In the genomic region with DNA sequence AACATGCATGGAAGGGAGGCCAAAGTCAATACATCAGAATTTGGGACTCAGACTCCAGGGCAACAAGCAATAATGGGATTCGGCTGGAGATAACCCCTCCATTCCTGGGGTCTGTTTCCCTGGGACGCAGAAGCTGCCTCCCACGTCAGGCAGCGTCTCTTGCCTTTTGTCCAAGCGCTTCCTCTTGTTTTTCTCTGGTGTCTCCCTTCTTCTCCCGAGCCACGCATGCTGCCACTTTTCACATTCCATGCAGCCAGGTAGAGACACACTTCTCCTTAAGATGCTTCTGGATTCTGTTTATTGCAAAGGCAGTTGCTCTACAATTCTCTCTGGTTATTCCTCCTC, we compare ENCODE assay signal across 21 cellular contexts.
A peak's percentile ranks its signal among the peaks of the same experiment; 100 is the strongest.
DNase-seq lines count a peak whose midpoint lies in the region; ATAC-seq, FAIRE-seq and TF ChIP-seq lines count a peak whose summit lies in the region.
"Had no signal": no experiment of that assay in that cellular context is flagged by ENCODE, and none has a peak within 500 bp of the region (broad histone marks: within the 10 kb centered on the region; RNA-seq: fewer than 3 reads in every experiment).

No MANE protein-coding gene starts in this region.

- no peak overlapping the region; the same call in 1 of the 2 replicates for H2AK5ac ChIP-seq in IMR-90 (ENCODE audit: low read depth, low read length)

- no peak overlapping the region for H3K14ac ChIP-seq in IMR-90 (replicated peaks; ENCODE audit: low read depth, low read length)

- TF ChIP-seq CTCF in IMR-90 (conservative IDR thresholded peaks at IDR 0.05; ENCODE audit: low read depth, low read length) = no peak
- no peak for TF ChIP-seq CTCF in kidney (IDR thresholded peaks at IDR 0.05; ENCODE audit: borderline replicate concordance, extremely low read depth, insufficient read depth)
- TF ChIP-seq CTCF in neural progenitor cell (IDR thresholded peaks at IDR 0.05) = no peak
- TF ChIP-seq CTCF in type B pancreatic cell (conservative IDR thresholded peaks at IDR 0.05) = no peak

- H3K4me2 ChIP-seq in IMR-90 (ENCODE audit: low read depth, low read length) (no peak overlapping the region), neural progenitor cell (no peak overlapping the region)

- H3K27me3 ChIP-seq in IMR-90 (ENCODE audit: control insufficient read depth, insufficient read depth, low read length) = no peaks in the 10 kb centered on the region
- no peaks in the 10 kb centered on the region for H3K27me3 ChIP-seq in neural progenitor cell
- no peaks in the 10 kb centered on the region for H3K27me3 ChIP-seq in CD8-positive, alpha-beta memory T cell (ENCODE audit: insufficient read depth, low read length, poor library complexity, severe bottlenecking)
- H3K27me3 ChIP-seq: MG63 had no signal

- H3K4ac ChIP-seq in IMR-90 (ENCODE audit: low read depth, low read length) = no peak overlapping the region

- CTCF ChIA-PET in IMR-90 (lab: Yijun Ruan, JAX) = no interaction called here
- CTCF ChIA-PET in CD8-positive, alpha-beta memory T cell (lab: Charles Lee) = interaction anchor here (1.7 kb wide), 1 partner anchor 134 kb away, joined by 3 read pairs; no protein-coding TSS in a partner anchor

- no peaks in the 10 kb centered on the region for H3K79me2 ChIP-seq in neural progenitor cell (ENCODE audit: low read depth)

- H3K27me3 Mint-ChIP-seq in neural progenitor cell (ENCODE audit: insufficient read depth, low read depth) = peaks cover 4% of the 10 kb centered on the region
- H3K27me3 Mint-ChIP-seq in type B pancreatic cell = no peaks in the 10 kb centered on the region
- peaks cover 6 to 29% of the 10 kb centered on the region in 2 donors for H3K27me3 Mint-ChIP-seq in CD8-positive, alpha-beta memory T cell

- H3K4me1 ChIP-seq in IMR-90 (ENCODE audit: control insufficient read depth, insufficient read depth, low read length) = peaks cover 14% of the 10 kb centered on the region
- H3K4me1 ChIP-seq in kidney (ENCODE audit: control insufficient read depth in 1 of 2, insufficient read depth in 1 of 2, low read depth in 1 of 2, low read length in 2 of 2) = peaks cover 6 to 14% of the 10 kb centered on the region in 2 donors
- peaks cover 12% of the 10 kb centered on the region for H3K4me1 ChIP-seq in neural progenitor cell
- H3K4me1 ChIP-seq in CD8-positive, alpha-beta memory T cell (ENCODE audit: insufficient read depth, low read length) = no peaks in the 10 kb centered on the region

- FAIRE-seq in kidney (lab: Jason Lieb, UNC) = no peak

- H3K9me3 ChIP-seq in IMR-90 (ENCODE audit: control insufficient read depth, insufficient read depth, low read length) (no peaks in the 10 kb centered on the region), kidney (ENCODE audit: control insufficient read depth in 1 of 2, low read length in 2 of 2) (no peaks in the 10 kb centered on the region), neural progenitor cell (ENCODE audit: low read depth) (no peaks in the 10 kb centered on the region)
- H3K9me3 ChIP-seq in CD8-positive, alpha-beta memory T cell (ENCODE audit: low read length) = no peaks in the 10 kb centered on the region
- H3K9me3 ChIP-seq: MG63 had no signal

- H3K27ac Mint-ChIP-seq in neural progenitor cell = peak overlapping the region; percentile 25
- peak overlapping the region; percentile 20 for H3K27ac Mint-ChIP-seq in type B pancreatic cell
- no peak overlapping the region for H3K27ac Mint-ChIP-seq in CD8-positive, alpha-beta memory T cell
- H3K27ac Mint-ChIP-seq: CD14-positive monocyte had no signal

- intact Hi-C loops in IMR-90 (cut with micrococcal nuclease) (loop anchor here (5.0 kb wide), 1 partner anchor 41 kb away; no protein-coding TSS in a partner anchor), kidney (cut with DNase I) (no loop called here)

- no peak overlapping the region for H2BK15ac ChIP-seq in IMR-90 (ENCODE audit: low read depth, low read length)

- no peak overlapping the region for H4K8ac ChIP-seq in IMR-90 (ENCODE audit: low read depth in 2 of 2, low read length in 2 of 2)

- H4K91ac ChIP-seq in IMR-90 (ENCODE audit: insufficient read depth, low read depth, low read length) = no peak overlapping the region

- no peak overlapping the region for H3K4me3 Mint-ChIP-seq in neural progenitor cell
- H3K4me3 Mint-ChIP-seq in type B pancreatic cell = no peak overlapping the region
- no peak overlapping the region for H3K4me3 Mint-ChIP-seq in CD8-positive, alpha-beta memory T cell
- H3K4me3 Mint-ChIP-seq: CD14-positive monocyte had no signal

- BruUV-seq in IMR-90 (replicated peaks; lab: Mats Ljungman, UMichigan) = no TSS peak

- H2AFZ ChIP-seq in IMR-90 (replicated peaks; ENCODE audit: low read length, poor library complexity) (no peak overlapping the region), neural progenitor cell (replicated peaks) (no peak overlapping the region)

- H4K5ac ChIP-seq in IMR-90 (ENCODE audit: low read depth, low read length) = no peak overlapping the region

- no peak overlapping the region for H3K23ac ChIP-seq in IMR-90 (ENCODE audit: low read depth, low read length)

- H3K4me3 ChIP-seq in IMR-90 (ENCODE audit: insufficient read depth, low read depth, low read length) (no peak overlapping the region), kidney (ENCODE audit: low read length in 2 of 2) (peak overlapping the region; percentile 47 to 60), neural progenitor cell (no peak overlapping the region)
- H3K4me3 ChIP-seq in CD8-positive, alpha-beta memory T cell (ENCODE audit: low read length) = no peak overlapping the region
- H3K4me3 ChIP-seq: MG63 had no signal

- no peak overlapping the region for H3K56ac ChIP-seq in IMR-90 (ENCODE audit: extremely low read depth, insufficient read depth, low read length)

- POLR2A ChIA-PET in IMR-90 (lab: Charles Lee; ENCODE audit: unreplicated experiment) = no interaction called here
- POLR2A ChIA-PET in CD8-positive, alpha-beta memory T cell (lab: Charles Lee) = no interaction called here

- no peaks in the 10 kb centered on the region for H3K36me3 Mint-ChIP-seq in neural progenitor cell
- H3K36me3 Mint-ChIP-seq in type B pancreatic cell = peaks cover 5% of the 10 kb centered on the region
- peaks cover 1 to 12% (median 3%) of the 10 kb centered on the region in 3 donors for H3K36me3 Mint-ChIP-seq in CD8-positive, alpha-beta memory T cell

- H3K9me3 Mint-ChIP-seq in neural progenitor cell (no peaks in the 10 kb centered on the region), type B pancreatic cell (no peaks in the 10 kb centered on the region)
- H3K9me3 Mint-ChIP-seq in CD8-positive, alpha-beta memory T cell = no peaks in the 10 kb centered on the region
- H3K9me3 Mint-ChIP-seq: CD14-positive monocyte had no signal

- peak overlapping the region; percentile 55 for H2BK120ac ChIP-seq in IMR-90 (ENCODE audit: low read depth, low read length)

- H3K18ac ChIP-seq in IMR-90 (ENCODE audit: low read depth, low read length) = no peak overlapping the region

- H2BK5ac ChIP-seq in IMR-90 (ENCODE audit: low read depth, low read length, poor library complexity, severe bottlenecking) = no peak overlapping the region

- dilution Hi-C loops in IMR-90 (cut with HindIII; ENCODE audit: low sequenced_read_pairs, unreplicated experiment) = no loop called here

- 85% methylated on average over 5 of the region's 7 CpGs; no CpG with 5 or more reads in 1 of the 2 experiments for whole genome bisulfite sequencing in IMR-90 (ENCODE audit: extremely low coverage in 2 of 2, insufficient read length in 1 of 2), 2 experiments

- no peaks in the 10 kb centered on the region for H3K79me1 ChIP-seq in IMR-90 (ENCODE audit: low read depth in 1 of 2, low read length in 2 of 2)

- H3K36me3 ChIP-seq in IMR-90 (ENCODE audit: control insufficient read depth, insufficient read depth, low read length) (no peaks in the 10 kb centered on the region), kidney (ENCODE audit: control insufficient read depth in 1 of 2, insufficient read depth in 2 of 2, low read length in 2 of 2) (peaks cover 0 to 2% of the 10 kb centered on the region in 2 donors), neural progenitor cell (no peaks in the 10 kb centered on the region)
- H3K36me3 ChIP-seq in CD8-positive, alpha-beta memory T cell (ENCODE audit: insufficient read depth, low read length) = no peaks in the 10 kb centered on the region
- H3K36me3 ChIP-seq: MG63 had no signal

- TF ChIP-seq POLR2A in IMR-90 (IDR thresholded peaks at IDR 0.05; ENCODE audit: low read depth, low read length) = no peak

- DNase-seq in IMR-90 = no peak
- DNase-seq in kidney = no peak
- DNase-seq in neural progenitor cell (ENCODE audit: low spot score) = no peak
- DNase-seq in type B pancreatic cell (ENCODE audit: extremely low spot score, unreplicated experiment) = no peak
- no peak for DNase-seq in NCI-H526 (lab: John Stamatoyannopoulos, UW)
- DNase-seq in CD8-positive, alpha-beta memory T cell = no peak
- DNase-seq in HK-2 (ENCODE audit: unreplicated experiment) = no peak
- DNase-seq: COR-L47; DMS153; GOT3; Karpas-422; MG63; NCI-H1092 treated with DMSO at 0.1 percent for 48 hours; NCI-H1694; NCI-H226; NCI-H526 treated with DMSO at 0.1 percent for 48 hours; NK-92 treated with Interleukin-12 subunit alpha and Interleukin-12 subunit beta, amount 100 ng/mL, for 24 hours; OCI-M1; SHP77 treated with DMSO at 0.1 percent for 48 hours had no signal

- no peak overlapping the region; the same call in 1 of the 2 replicates for H2BK20ac ChIP-seq in IMR-90 (ENCODE audit: low read depth, low read length)

- no peak for ATAC-seq in IMR-90 (ENCODE audit: low read depth)
- no peak for ATAC-seq in HG02970 (IDR thresholded peaks at IDR 0.05; ENCODE audit: low FRiP score, unreplicated experiment)

- H2AK9ac ChIP-seq in IMR-90 (replicated peaks; ENCODE audit: low read depth, low read length, poor library complexity) = no peak overlapping the region

- H3K4me1 Mint-ChIP-seq in neural progenitor cell (peaks cover 53% of the 10 kb centered on the region), type B pancreatic cell (ENCODE audit: unreplicated experiment) (peaks cover 51% of the 10 kb centered on the region)
- no peaks in the 10 kb centered on the region for H3K4me1 Mint-ChIP-seq in CD8-positive, alpha-beta memory T cell
- H3K4me1 Mint-ChIP-seq: CD14-positive monocyte had no signal

- H3K9me1 ChIP-seq in IMR-90 (ENCODE audit: insufficient read depth, low read length) = peaks cover 10% of the 10 kb centered on the region

- no peak overlapping the region for H3K27ac ChIP-seq in IMR-90 (ENCODE audit: insufficient read depth, low read length)
- peak overlapping the region; percentile 72 to 76 for H3K27ac ChIP-seq in kidney (ENCODE audit: low read depth in 2 of 2, low read length in 2 of 2)
- no peak overlapping the region for H3K27ac ChIP-seq in neural progenitor cell
- no peak overlapping the region for H3K27ac ChIP-seq in CD8-positive, alpha-beta memory T cell (ENCODE audit: low read depth, low read length)

- H4K20me1 ChIP-seq in IMR-90 (ENCODE audit: insufficient read depth, low read length) (no peaks in the 10 kb centered on the region), neural progenitor cell (ENCODE audit: low read depth) (no peaks in the 10 kb centered on the region)

- TF ChIP-seq RAD21 in IMR-90 (IDR thresholded peaks at IDR 0.05; ENCODE audit: low read length) = no peak

- H3K9ac ChIP-seq in IMR-90 (ENCODE audit: low read depth, low read length) = no peak overlapping the region
- peak overlapping the region in 1 of 2 donors; percentile 47 for H3K9ac ChIP-seq in kidney (ENCODE audit: low read length in 2 of 2)
- H3K9ac ChIP-seq in neural progenitor cell = no peak overlapping the region

- in situ Hi-C loops in IMR-90 (cut with MboI; ENCODE audit: low sequenced_read_pairs) = no loop called here

- no peaks in the 10 kb centered on the region for H3F3A ChIP-seq in neural progenitor cell (ENCODE audit: low read depth)

Comparison
In these comparisons a context has a peak if more than half of its experiments do, and no peak if none do; other contexts are left out.
1. H3K27ac ChIP-seq: peak in kidney (2 of 2); none in IMR-90 (single experiment), neural progenitor cell (single experiment) and CD8-positive, alpha-beta memory T cell (single experiment).
2. H3K4me3 ChIP-seq: peak in kidney (2 of 2); none in IMR-90 (single experiment), neural progenitor cell (single experiment) and CD8-positive, alpha-beta memory T cell (single experiment).
3. H3K27ac Mint-ChIP-seq: peak in neural progenitor cell (single experiment) and type B pancreatic cell (single experiment); none in CD8-positive, alpha-beta memory T cell (0 of 8).